ENCODE assay signal across 17 cellular contexts in genomic region chr1:61748566-61748965, GRCh38. TPM values are rescaled to one million over a fixed set of nuclear protein-coding genes. Genes with fewer than 3 reads are reported as not detected.
DNase-seq lines count a peak whose midpoint lies in the region; ATAC-seq and TF ChIP-seq lines count a peak whose summit lies in the region.
"Had no signal": no experiment of that assay in that cellular context is flagged by ENCODE, and none has a peak within 500 bp of the region (broad histone marks: within the 10 kb centered on the region; RNA-seq: fewer than 3 reads in every experiment).

No MANE protein-coding gene starts in this region.

- no peaks in the 10 kb centered on the region for H3K27me3 Mint-ChIP-seq in stimulated activated naive CD8-positive, alpha-beta T cell treated with anti-CD3 and anti-CD28 coated beads, Interleukin-15, Interleukin-2, amounts not matched to agents 100 ng/mL and 50 ng/mL, for 24 hours
- no peaks in the 10 kb centered on the region for H3K27me3 Mint-ChIP-seq in stimulated activated naive CD8-positive, alpha-beta T cell treated with anti-CD3 and anti-CD28 coated beads, Interleukin-15, amount 100 ng/mL, for 72 hours
- no peaks in the 10 kb centered on the region for H3K27me3 Mint-ChIP-seq in osteocyte (ENCODE audit: unreplicated experiment)
- H3K27me3 Mint-ChIP-seq: CD4-positive, alpha-beta memory T cell had no signal

- H3K9me3 ChIP-seq in right cardiac atrium (ENCODE audit: control insufficient read depth, low read length) = no peaks in the 10 kb centered on the region
- H3K9me3 ChIP-seq: A549, BLaER1 had no signal

- ATAC-seq in stimulated activated naive CD8-positive, alpha-beta T cell treated with anti-CD3 and anti-CD28 coated beads, Interleukin-15, amount 100 ng/mL, for 72 hours = no peak
- ATAC-seq in right cardiac atrium (no peak), HG03097 (IDR thresholded peaks at IDR 0.05; ENCODE audit: low FRiP score, unreplicated experiment) (no peak), GM18511 (IDR thresholded peaks at IDR 0.05; ENCODE audit: unreplicated experiment) (no peak), HG03439 (IDR thresholded peaks at IDR 0.05; ENCODE audit: unreplicated experiment) (no peak)
- ATAC-seq: A549, GM23338 had no signal

- H3K27ac Mint-ChIP-seq in stimulated activated naive CD8-positive, alpha-beta T cell treated with anti-CD3 and anti-CD28 coated beads, Interleukin-15, Interleukin-2, amounts not matched to agents 100 ng/mL and 50 ng/mL, for 24 hours = peak overlapping the region; percentile 45
- peak overlapping the region in 1 of 2 donors; percentile 42 for H3K27ac Mint-ChIP-seq in stimulated activated naive CD8-positive, alpha-beta T cell treated with anti-CD3 and anti-CD28 coated beads, Interleukin-15, amount 100 ng/mL, for 72 hours
- no peak overlapping the region for H3K27ac Mint-ChIP-seq in osteocyte (ENCODE audit: unreplicated experiment)
- H3K27ac Mint-ChIP-seq: CD14-positive monocyte, GM23338 had no signal

- no peaks in the 10 kb centered on the region for H3K9me3 Mint-ChIP-seq in stimulated activated naive CD8-positive, alpha-beta T cell treated with anti-CD3 and anti-CD28 coated beads, Interleukin-15, Interleukin-2, amounts not matched to agents 100 ng/mL and 50 ng/mL, for 24 hours
- H3K9me3 Mint-ChIP-seq in stimulated activated naive CD8-positive, alpha-beta T cell treated with anti-CD3 and anti-CD28 coated beads, Interleukin-15, amount 100 ng/mL, for 72 hours = no peaks in the 10 kb centered on the region
- H3K9me3 Mint-ChIP-seq in osteocyte (ENCODE audit: unreplicated experiment) = no peaks in the 10 kb centered on the region
- H3K9me3 Mint-ChIP-seq: CD14-positive monocyte; CD4-positive, alpha-beta memory T cell; GM23338 had no signal

- DNase-seq in stimulated activated naive CD8-positive, alpha-beta T cell treated with anti-CD3 and anti-CD28 coated beads, Interleukin-15, amount 100 ng/mL, for 72 hours = no peak
- DNase-seq in kidney tubule cell (ENCODE audit: low spot score) (peak; percentile 60), osteocyte (ENCODE audit: extremely low spot score, unreplicated experiment) (peak; percentile 13), right cardiac atrium (no peak)
- DNase-seq: AML-193; CD4-positive, alpha-beta memory T cell; GDM1; HCEC 1CT had no signal

- H3K27me3 ChIP-seq in right cardiac atrium (ENCODE audit: control insufficient read depth, insufficient read depth) = no peaks in the 10 kb centered on the region

- no peak overlapping the region for H3K27ac ChIP-seq in right cardiac atrium (ENCODE audit: low read length)
- H3K27ac ChIP-seq: 22Rv1, BLaER1 had no signal

- no peak overlapping the region for H3K4me3 Mint-ChIP-seq in stimulated activated naive CD8-positive, alpha-beta T cell treated with anti-CD3 and anti-CD28 coated beads, Interleukin-15, Interleukin-2, amounts not matched to agents 100 ng/mL and 50 ng/mL, for 24 hours
- H3K4me3 Mint-ChIP-seq in stimulated activated naive CD8-positive, alpha-beta T cell treated with anti-CD3 and anti-CD28 coated beads, Interleukin-15, amount 100 ng/mL, for 72 hours = no peak overlapping the region
- no peak overlapping the region for H3K4me3 Mint-ChIP-seq in osteocyte (ENCODE audit: unreplicated experiment)
- H3K4me3 Mint-ChIP-seq: CD14-positive monocyte; CD4-positive, alpha-beta memory T cell; GM23338 had no signal

- peaks cover 8% of the 10 kb centered on the region for H3K4me1 Mint-ChIP-seq in stimulated activated naive CD8-positive, alpha-beta T cell treated with anti-CD3 and anti-CD28 coated beads, Interleukin-15, Interleukin-2, amounts not matched to agents 100 ng/mL and 50 ng/mL, for 24 hours (ENCODE audit: low read depth)
- H3K4me1 Mint-ChIP-seq in stimulated activated naive CD8-positive, alpha-beta T cell treated with anti-CD3 and anti-CD28 coated beads, Interleukin-15, amount 100 ng/mL, for 72 hours = peaks cover 27% of the 10 kb centered on the region
- peaks cover 18% of the 10 kb centered on the region for H3K4me1 Mint-ChIP-seq in osteocyte (ENCODE audit: unreplicated experiment)
- H3K4me1 Mint-ChIP-seq: CD14-positive monocyte had no signal

- H3K36me3 Mint-ChIP-seq in stimulated activated naive CD8-positive, alpha-beta T cell treated with anti-CD3 and anti-CD28 coated beads, Interleukin-15, Interleukin-2, amounts not matched to agents 100 ng/mL and 50 ng/mL, for 24 hours (ENCODE audit: low read depth) = no peaks in the 10 kb centered on the region
- no peaks in the 10 kb centered on the region for H3K36me3 Mint-ChIP-seq in osteocyte (ENCODE audit: unreplicated experiment)
- H3K36me3 Mint-ChIP-seq: CD14-positive monocyte had no signal

- WGBS in right cardiac atrium = 99% methylated on average over 4 of the region's 4 CpGs

- H3K4me3 ChIP-seq in right cardiac atrium (ENCODE audit: low read length) = no peak overlapping the region
- H3K4me3 ChIP-seq: A549, BLaER1, GM23338 had no signal

- H3K4me1 ChIP-seq in right cardiac atrium (ENCODE audit: control insufficient read depth, insufficient read depth, low read length) = peaks cover 3% of the 10 kb centered on the region
- H3K4me1 ChIP-seq: BLaER1 had no signal

- no peak for TF ChIP-seq CTCF in osteocyte (IDR thresholded peaks at IDR 0.05)

- intact Hi-C loops in right cardiac atrium (cut with DNase I) = no loop called here

RNA-seq across cellular contexts. Expression of gene PATJ, which starts 6.3 kb away (rescaled TPM):
- total RNA-seq in osteocyte = 11.3 and 11.9 TPM in 2 replicates
- total RNA-seq in right cardiac atrium = 10 to 100 TPM; 45.6 to 72.3 (median 54.9) TPM
- 36.3 TPM for polyA plus RNA-seq in right cardiac atrium

RNA-seq across cellular contexts. Expression of gene TM2D1, which starts 23.6 kb away (rescaled TPM):
- total RNA-seq in osteocyte (53.2 and 56.9 TPM in 2 replicates), right cardiac atrium (10 to 100 TPM; 40.2 to 47.3 (median 44.5) TPM)
- polyA plus RNA-seq in right cardiac atrium = 40.6 TPM

Comparison
In these comparisons a context has a peak if more than half of its experiments do, and no peak if none do; other contexts are left out.
1. DNase-seq: peak in kidney tubule cell (single experiment) and osteocyte (single experiment); none in stimulated activated naive CD8-positive, alpha-beta T cell treated with anti-CD3 and anti-CD28 coated beads, Interleukin-15, amount 100 ng/mL, for 72 hours (0 of 2) and right cardiac atrium (0 of 3).